In the genomic region with DNA sequence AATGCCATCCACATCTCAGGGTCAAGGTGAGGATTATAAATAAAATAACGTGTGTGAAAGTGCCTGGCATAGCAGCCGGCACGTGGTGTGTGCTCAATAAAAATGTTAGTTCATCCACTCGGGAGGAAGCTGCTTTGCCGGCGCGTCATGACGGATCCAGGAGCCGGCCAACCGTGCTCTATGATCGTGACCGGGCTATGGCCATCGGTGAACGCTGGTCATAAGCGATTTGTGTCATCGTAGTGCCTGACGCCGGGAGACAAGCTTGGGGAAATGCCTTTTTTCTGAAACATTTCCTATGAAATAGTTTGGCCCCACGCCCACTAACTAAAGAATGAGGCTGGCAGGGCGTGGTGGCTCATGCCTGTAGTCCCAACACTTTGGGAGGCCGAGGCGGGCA, we compare ENCODE assay signal across 8 cellular contexts.
A peak's percentile ranks its signal among the peaks of the same experiment; 100 is the strongest.
DNase-seq lines count a peak whose midpoint lies in the region; ATAC-seq and TF ChIP-seq lines count a peak whose summit lies in the region.

No MANE protein-coding gene starts in this region.

- H3K27ac ChIP-seq in VCaP = peak overlapping the region; percentile 73
- peak overlapping the region in 1 of 2 donors; percentile 60 for H3K27ac ChIP-seq in ovary

- TF ChIP-seq EP300 in ovary (IDR thresholded peaks at IDR 0.05) = no peak

- no peaks in the 10 kb centered on the region for H3K9me3 ChIP-seq in ovary
- no peaks in the 10 kb centered on the region for H3K9me3 ChIP-seq in HAP-1

- no peak for ATAC-seq in HG03175 (IDR thresholded peaks at IDR 0.05; ENCODE audit: unreplicated experiment)

- no peak for TF ChIP-seq POLR2A in ovary (IDR thresholded peaks at IDR 0.05)

- 24 to 50% (median 41%) methylated on average over 22 of the region's 22 CpGs for WGBS in ovary, 3 donors

- DNase-seq in DMS53 treated with DMSO at 0.1 percent for 48 hours (lab: John Stamatoyannopoulos, UW; ENCODE audit: unreplicated experiment) (peak; percentile 22), foreskin fibroblast (peak; percentile 85 to 88), ovary (peak; percentile 20 to 65 (median 40)), HAP-1 (ENCODE audit: low spot score in 2 of 2) (no peak), RPMI8226 (no peak), H4 (ENCODE audit: low spot score) (no peak)

- intact Hi-C loops in ovary (cut with DNase I) = no loop called here

- H3K36me3 ChIP-seq in ovary (no peaks in the 10 kb centered on the region), HAP-1 (replicated peaks) (no peaks in the 10 kb centered on the region)

- H3K4me3 ChIP-seq in foreskin fibroblast (ENCODE audit: low read depth in 1 of 2, low read length in 2 of 2) = peak overlapping the region; percentile 50 to 57
- H3K4me3 ChIP-seq in ovary = peak overlapping the region; percentile 12
- no peak overlapping the region for H3K4me3 ChIP-seq in HAP-1

- H3K4me1 ChIP-seq in ovary (ENCODE audit: insufficient read depth) = peaks cover 6% of the 10 kb centered on the region
- H3K4me1 ChIP-seq in HAP-1 = no peaks in the 10 kb centered on the region

- in situ Hi-C loops in HAP-1 (cut with MboI; ENCODE audit: low sequenced_read_pairs) = no loop called here

- TF ChIP-seq CTCF in VCaP (conservative IDR thresholded peaks at IDR 0.05) (no peak), foreskin fibroblast (IDR thresholded peaks at IDR 0.05; ENCODE audit: low read depth, low read length) (no peak), ovary (IDR thresholded peaks at IDR 0.05) (no peak)

- no peaks in the 10 kb centered on the region for H3K27me3 ChIP-seq in ovary
- no peaks in the 10 kb centered on the region for H3K27me3 ChIP-seq in HAP-1 (ENCODE audit: low read depth)

Comparison
In these comparisons a context has a peak if more than half of its experiments do, and no peak if none do; other contexts are left out.
1. DNase-seq: peak in DMS53 treated with DMSO at 0.1 percent for 48 hours (single experiment), foreskin fibroblast (2 of 2) and ovary (5 of 5); none in HAP-1 (0 of 2), RPMI8226 (single experiment) and H4 (single experiment).